In the genomic region with DNA sequence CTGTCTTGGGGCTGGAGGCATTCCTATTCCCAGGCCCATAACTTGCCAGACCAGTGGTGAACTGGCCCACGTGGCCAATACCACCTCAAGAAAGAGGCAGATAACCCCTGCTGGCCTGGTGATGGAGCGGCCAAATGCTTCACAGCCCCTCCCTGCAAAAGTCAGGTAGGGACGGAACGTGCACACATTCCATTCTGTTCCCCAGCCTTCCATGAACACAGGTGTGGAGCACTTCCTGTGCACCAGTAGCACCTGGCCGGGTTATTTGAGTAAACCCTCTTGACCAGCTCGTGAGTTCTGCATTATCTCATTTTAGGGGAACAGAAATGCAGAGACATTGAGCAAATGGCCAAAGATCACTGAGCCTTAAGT, we compare ENCODE assay signal across 18 cellular contexts.
A peak's percentile ranks its signal among the peaks of the same experiment; 100 is the strongest.
DNase-seq lines count a peak whose midpoint lies in the region; ATAC-seq and TF ChIP-seq lines count a peak whose summit lies in the region.
"Had no signal": no experiment of that assay in that cellular context is flagged by ENCODE, and none has a peak within 500 bp of the region (broad histone marks: within the 10 kb centered on the region; RNA-seq: fewer than 3 reads in every experiment).

No MANE protein-coding gene starts in this region.

- ATAC-seq in HG02938 (IDR thresholded peaks at IDR 0.05; ENCODE audit: unreplicated experiment) = no peak
- no peak for ATAC-seq in GM21390 (IDR thresholded peaks at IDR 0.05; ENCODE audit: unreplicated experiment)
- no peak for ATAC-seq in HG03097 (IDR thresholded peaks at IDR 0.05; ENCODE audit: low FRiP score, unreplicated experiment)
- ATAC-seq: Panc1 had no signal

- H2AK5ac ChIP-seq in neuronal stem cell (ENCODE audit: low read depth, low read length) = no peak overlapping the region

- no CpG with 5 or more reads among the region's 6 CpGs for WGBS in neuronal stem cell (ENCODE audit: extremely low coverage in 2 of 2, insufficient read length in 2 of 2, insufficient replicate concordance in 1 of 2), 2 donors

- no peak overlapping the region for H4K8ac ChIP-seq in neuronal stem cell (ENCODE audit: low read depth, low read length)

- no peak overlapping the region for H2BK12ac ChIP-seq in neuronal stem cell (ENCODE audit: low read length)

- TF ChIP-seq CTCF in AG04450 (IDR thresholded peaks at IDR 0.05; ENCODE audit: low read depth, low read length) = no peak

- no peak overlapping the region for H3K14ac ChIP-seq in neuronal stem cell (ENCODE audit: low read length)

- H3K9me3 ChIP-seq in AG04450 (ENCODE audit: control insufficient read depth, insufficient read depth, low read length) (peaks cover 2% of the 10 kb centered on the region; the same call in 1 of the 2 replicates), neuronal stem cell (replicated peaks in 1 of 2; ENCODE audit: control insufficient read depth in 2 of 2, insufficient read depth in 1 of 2, low read depth in 1 of 2, low read length in 2 of 2) (no peaks in the 10 kb centered on the region)
- H3K9me3 ChIP-seq: SK-N-SH had no signal

- H3K9ac ChIP-seq in neuronal stem cell (ENCODE audit: low read depth, low read length, poor library complexity) = no peak overlapping the region
- H3K9ac ChIP-seq: GM23248, SK-N-SH had no signal

- in situ Hi-C loops in G401 (cut with HindIII; ENCODE audit: low sequenced_read_pairs) = no loop called here

- H2AFZ ChIP-seq in neuronal stem cell (ENCODE audit: low read length) = no peak overlapping the region
- H2AFZ ChIP-seq: GM23248 had no signal

- DNase-seq in AG04450 (ENCODE audit: low read depth, low spot score) (no peak), G401 (ENCODE audit: low spot score) (peak; percentile 49), epithelial cell of prostate (ENCODE audit: low read depth, low spot score) (no peak), neuronal stem cell (ENCODE audit: low spot score) (no peak)
- no peak for DNase-seq in effector CD4-positive, alpha-beta T cell
- DNase-seq: DMS 273 treated with DMSO at 0.1 percent for 48 hours, EL, GM23248, KBM-7, MV-4-11, NCI-H1417 treated with DMSO at 0.1 percent for 48 hours, NCI-H2029, SHP77 had no signal

- peak overlapping the region; percentile 56 for H3K23ac ChIP-seq in neuronal stem cell (ENCODE audit: low read depth, low read length, poor library complexity)

- no peaks in the 10 kb centered on the region for H3K79me1 ChIP-seq in neuronal stem cell (ENCODE audit: low read depth, low read length)

- H4K91ac ChIP-seq in neuronal stem cell (ENCODE audit: low read depth, low read length, poor library complexity) = no peak overlapping the region

- peaks cover 0 to 35% of the 10 kb centered on the region in 2 donors for H3K36me3 ChIP-seq in neuronal stem cell (replicated peaks in 1 of 2; ENCODE audit: control insufficient read depth in 2 of 2, insufficient read depth in 2 of 2, low read length in 2 of 2)

- H3K4me1 ChIP-seq in neuronal stem cell (ENCODE audit: control insufficient read depth in 2 of 2, insufficient read depth in 1 of 2, low read depth in 1 of 2, low read length in 2 of 2) = peaks cover 0 to 2% of the 10 kb centered on the region in 2 donors

- POLR2A ChIA-PET in AG04450 (lab: Yijun Ruan, JAX) = no interaction called here

- peak overlapping the region; percentile 47 for H3K27ac ChIP-seq in AG04450 (ENCODE audit: low read depth, low read length)
- peak overlapping the region; percentile 85 for H3K27ac ChIP-seq in epithelial cell of prostate
- no peak overlapping the region for H3K27ac ChIP-seq in neuronal stem cell (replicated peaks; ENCODE audit: low read length)
- H3K27ac ChIP-seq: GM23248 had no signal

- H3K4ac ChIP-seq in neuronal stem cell (ENCODE audit: low read length) = no peak overlapping the region

- no peak overlapping the region for H3K4me2 ChIP-seq in neuronal stem cell (ENCODE audit: insufficient read depth, low read length, poor library complexity, severe bottlenecking)
- H3K4me2 ChIP-seq: SK-N-SH had no signal

- H2BK120ac ChIP-seq in neuronal stem cell (ENCODE audit: low read depth, low read length) = no peak overlapping the region

- CTCF ChIA-PET in AG04450 (lab: Charles Lee) = interaction anchor here (3.2 kb wide), 1 partner anchor 164 kb away, joined by 11 read pairs; no protein-coding TSS in a partner anchor

- H2BK5ac ChIP-seq in neuronal stem cell (ENCODE audit: low read length) = no peak overlapping the region

- H3K27me3 ChIP-seq in AG04450 (ENCODE audit: control insufficient read depth, insufficient read depth, low read length) (no peaks in the 10 kb centered on the region), neuronal stem cell (ENCODE audit: control insufficient read depth in 3 of 3, insufficient read depth in 3 of 3, low read depth in 1 of 3, low read length in 3 of 3) (no peaks in the 10 kb centered on the region)

- no peak overlapping the region for H2BK15ac ChIP-seq in neuronal stem cell (ENCODE audit: low read length)

- H3K18ac ChIP-seq in neuronal stem cell (ENCODE audit: low read length) = no peak overlapping the region

- no peak overlapping the region for H3K4me3 ChIP-seq in AG04450 (ENCODE audit: low read depth, low read length)
- H3K4me3 ChIP-seq in neuronal stem cell (ENCODE audit: low read length in 2 of 2) = no peak overlapping the region
- H3K4me3 ChIP-seq: GM23248 had no signal
